ENCODE assay signal across 8 cellular contexts in genomic region chr10:12605580-12606405, GRCh38.
DNase-seq lines count a peak whose midpoint lies in the region; ATAC-seq and TF ChIP-seq lines count a peak whose summit lies in the region.

No MANE protein-coding gene starts in this region.

- peaks cover 25 to 35% of the 10 kb centered on the region in 2 donors for H3K4me1 Mint-ChIP-seq in immature natural killer cell

- no peak overlapping the region for H4K8ac ChIP-seq in trophoblast cell (ENCODE audit: low read depth, low read length)

- peak overlapping the region; percentile 88 for H3K27ac ChIP-seq in C4-2B
- peak overlapping the region in 4 of 5 donors; percentile 40 to 87 (median 68) for H3K27ac ChIP-seq in adrenal gland
- H3K27ac ChIP-seq in trophoblast cell (ENCODE audit: low read depth, low read length) = no peak overlapping the region

- H3K4me3 Mint-ChIP-seq in immature natural killer cell = peak overlapping the region; percentile 71 to 90 (median 83)

- H2AK5ac ChIP-seq in trophoblast cell (ENCODE audit: low read length) = no peak overlapping the region

- TF ChIP-seq CTCF in C4-2B (conservative IDR thresholded peaks at IDR 0.05) = no peak
- no peak for TF ChIP-seq CTCF in adrenal gland (IDR thresholded peaks at IDR 0.05)

- no peak overlapping the region for H3K4ac ChIP-seq in trophoblast cell (ENCODE audit: low read depth, low read length)

- H3K79me1 ChIP-seq in trophoblast cell (ENCODE audit: low read length) = no peaks in the 10 kb centered on the region

- H2BK12ac ChIP-seq in trophoblast cell (ENCODE audit: low read length) = no peak overlapping the region

- no peak overlapping the region for H3K9ac ChIP-seq in trophoblast cell (ENCODE audit: low read length)

- no peak overlapping the region for H2BK5ac ChIP-seq in trophoblast cell (ENCODE audit: low read depth, low read length, poor library complexity)

- no peak overlapping the region for H4K91ac ChIP-seq in trophoblast cell (ENCODE audit: low read depth, low read length)

- intact Hi-C loops in adrenal gland (cut with DNase I) = no loop called here

- H3K36me3 ChIP-seq in adrenal gland (replicated peaks in 1 of 2) (no peaks in the 10 kb centered on the region), trophoblast cell (ENCODE audit: control insufficient read depth in 1 of 2, insufficient read depth in 2 of 2, low read length in 2 of 2) (no peaks in the 10 kb centered on the region)

- no peaks in the 10 kb centered on the region for H3K79me2 ChIP-seq in trophoblast cell (ENCODE audit: control insufficient read depth, insufficient read depth, low read length, poor library complexity)

- H3K27me3 ChIP-seq in adrenal gland (no peaks in the 10 kb centered on the region), trophoblast cell (ENCODE audit: insufficient read depth, low read length) (no peaks in the 10 kb centered on the region)

- ATAC-seq in GM19324 (IDR thresholded peaks at IDR 0.05; ENCODE audit: low FRiP score, unreplicated experiment) (peak; percentile 63), HG03571 (IDR thresholded peaks at IDR 0.05; ENCODE audit: unreplicated experiment) (peak; percentile 75)

- TF ChIP-seq POLR2A in adrenal gland (IDR thresholded peaks at IDR 0.05) = peak in 1 of 2 donors; percentile 45

- H3K9me3 Mint-ChIP-seq in immature natural killer cell = no peaks in the 10 kb centered on the region

- peak overlapping the region; percentile 67 to 93 (median 87) for H3K27ac Mint-ChIP-seq in immature natural killer cell

- no peak overlapping the region for H3K18ac ChIP-seq in trophoblast cell (ENCODE audit: low read length)

- H2AFZ ChIP-seq in trophoblast cell (ENCODE audit: insufficient read depth, low read length, poor library complexity) = no peak overlapping the region

- H3K23ac ChIP-seq in trophoblast cell (ENCODE audit: low read length) = no peak overlapping the region

- H3K27me3 Mint-ChIP-seq in immature natural killer cell (ENCODE audit: low read depth in 3 of 3) = peaks cover 0 to 2% (median 0%) of the 10 kb centered on the region in 3 donors

- DNase-seq in SHP77 (lab: John Stamatoyannopoulos, UW) (peak; percentile 90 to 93), adrenal gland (peak; percentile 80 to 95 (median 92)), immature natural killer cell (peak; percentile 24 to 46 (median 39)), trophoblast cell (no peak)
- peak; percentile 59 for DNase-seq in stimulated activated CD4-positive, alpha-beta T cell treated with anti-CD3 and anti-CD28 coated beads, Interleukin-1b, Interleukin-23, amount 100 ng/mL, for 48 hours

- H3K4me1 ChIP-seq in adrenal gland (replicated peaks in 1 of 2) = peaks cover 8 to 14% of the 10 kb centered on the region in 2 donors
- H3K4me1 ChIP-seq in trophoblast cell (ENCODE audit: control insufficient read depth in 1 of 2, insufficient read depth in 2 of 2, low read length in 2 of 2) = no peaks in the 10 kb centered on the region

- no peak overlapping the region for H4K12ac ChIP-seq in trophoblast cell (ENCODE audit: low read depth, low read length)

- H3K9me3 ChIP-seq in adrenal gland (replicated peaks in 1 of 3) (no peaks in the 10 kb centered on the region), trophoblast cell (ENCODE audit: insufficient read depth, low read depth, low read length) (no peaks in the 10 kb centered on the region)

- H3K4me3 ChIP-seq in adrenal gland = peak overlapping the region in 2 of 4 donors; percentile 2 to 47
- H3K4me3 ChIP-seq in trophoblast cell (ENCODE audit: low read depth, low read length) = no peak overlapping the region

- no peak overlapping the region for H3K4me2 ChIP-seq in trophoblast cell (ENCODE audit: low read length)

- H3K36me3 Mint-ChIP-seq in immature natural killer cell = peaks cover 0 to 9% (median 0%) of the 10 kb centered on the region in 3 donors

- H2BK120ac ChIP-seq in trophoblast cell (ENCODE audit: insufficient read depth, low read length, poor library complexity) = no peak overlapping the region

- no peak overlapping the region for H3K14ac ChIP-seq in trophoblast cell (ENCODE audit: low read length)

- WGBS in adrenal gland, 4 donors = 26 to 41% (median 27%) methylated on average over 14 to 27 of the region's 27 CpGs; no CpG with 5 or more reads in 1 of the 4 donors
- no CpG with 5 or more reads among the region's 27 CpGs for WGBS in trophoblast cell (ENCODE audit: extremely low coverage, insufficient coverage, insufficient read length)

Comparison
In these comparisons a context has a peak if more than half of its experiments do, and no peak if none do; other contexts are left out.
1. DNase-seq: peak in SHP77 (2 of 2), adrenal gland (7 of 7), immature natural killer cell (3 of 3) and stimulated activated CD4-positive, alpha-beta T cell treated with anti-CD3 and anti-CD28 coated beads, Interleukin-1b, Interleukin-23, amount 100 ng/mL, for 48 hours (single experiment); none in trophoblast cell (0 of 2).